In the genomic region with DNA sequence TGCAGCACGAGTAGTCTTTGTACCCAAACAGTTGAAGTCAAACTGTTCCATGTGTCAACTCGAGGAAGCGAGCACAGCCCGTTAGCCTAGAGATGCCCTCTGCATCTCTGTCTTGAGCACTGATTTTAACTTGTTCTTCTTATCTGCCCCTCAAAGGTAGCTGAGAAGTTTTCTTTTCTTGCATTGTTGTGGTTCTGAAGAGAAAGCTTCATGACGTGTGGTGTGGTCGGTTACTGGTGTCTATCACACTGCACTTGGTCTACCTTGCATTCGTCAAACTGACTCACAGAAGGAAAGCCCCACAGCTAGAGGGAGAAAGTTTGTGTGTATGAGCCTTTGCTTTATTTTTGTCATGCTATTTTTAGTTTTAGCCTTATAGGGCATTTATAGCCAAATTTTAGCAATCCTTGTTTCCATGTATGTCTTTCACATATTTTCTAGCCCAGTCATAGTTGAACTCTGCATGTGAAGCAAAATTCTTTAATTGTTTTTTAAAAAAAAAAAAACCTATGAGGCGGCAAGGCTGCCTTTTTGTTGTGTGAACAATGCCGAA, we compare ENCODE assay signal across 9 cellular contexts.
DNase-seq lines count a peak whose midpoint lies in the region; ATAC-seq lines count a peak whose summit lies in the region.
"Had no signal": no experiment of that assay in that cellular context is flagged by ENCODE, and none has a peak within 500 bp of the region (broad histone marks: within the 10 kb centered on the region; RNA-seq: fewer than 3 reads in every experiment).

No MANE protein-coding gene starts in this region.

- intact Hi-C loops in activated CD4-positive, alpha-beta T cell treated with anti-CD3 and anti-CD28 coated beads for 36 hours (cut with DNase I, micrococcal nuclease): loop anchor here (1.0 to 2.0 kb wide), 3 partner anchors 40 to 114 kb away; a partner anchor contains a TSS
- intact Hi-C loops in activated T-helper 1 cell treated with anti-CD3 and anti-CD28 coated beads, Interleukin-12 subunit alpha, Interleukin-12 subunit beta, Interleukin-2, Interleukin-4 antibody, amounts not matched to agents 30 ng/mL and 10 ng/mL and 1 ng/mL, durations not matched to agents 14 hours and 24 hours and 36 hours (cut with micrococcal nuclease): loop anchor here (1.0 to 5.0 kb wide), 4 partner anchors 39 to 206 kb away; no protein-coding TSS in a partner anchor

- H3K27me3 Mint-ChIP-seq in activated CD4-positive, alpha-beta T cell treated with anti-CD3 and anti-CD28 coated beads for 36 hours: no peaks in the 10 kb centered on the region
- no peaks in the 10 kb centered on the region for H3K27me3 Mint-ChIP-seq in activated T-helper 1 cell treated with anti-CD3 and anti-CD28 coated beads, Interleukin-12 subunit alpha, Interleukin-12 subunit beta, Interleukin-2, Interleukin-4 antibody, amounts not matched to agents 30 ng/mL and 10 ng/mL and 1 ng/mL, durations not matched to agents 14 hours and 24 hours and 36 hours (ENCODE audit: insufficient read depth)

- H3K27ac Mint-ChIP-seq in activated CD4-positive, alpha-beta T cell treated with anti-CD3 and anti-CD28 coated beads for 36 hours: no peak overlapping the region
- peak overlapping the region; percentile 61 for H3K27ac Mint-ChIP-seq in activated T-helper 1 cell treated with anti-CD3 and anti-CD28 coated beads, Interleukin-12 subunit alpha, Interleukin-12 subunit beta, Interleukin-2, Interleukin-4 antibody, amounts not matched to agents 30 ng/mL and 10 ng/mL and 1 ng/mL, durations not matched to agents 14 hours and 24 hours and 36 hours

- H3K4me1 Mint-ChIP-seq in activated CD4-positive, alpha-beta T cell treated with anti-CD3 and anti-CD28 coated beads for 36 hours: peaks cover 22% of the 10 kb centered on the region
- peaks cover 36% of the 10 kb centered on the region for H3K4me1 Mint-ChIP-seq in activated T-helper 1 cell treated with anti-CD3 and anti-CD28 coated beads, Interleukin-12 subunit alpha, Interleukin-12 subunit beta, Interleukin-2, Interleukin-4 antibody, amounts not matched to agents 30 ng/mL and 10 ng/mL and 1 ng/mL, durations not matched to agents 14 hours and 24 hours and 36 hours (ENCODE audit: low read depth)

- no peak overlapping the region for H3K4me3 ChIP-seq in H7 (ENCODE audit: insufficient read depth, low read depth, low read length)
- H3K4me3 ChIP-seq: BLaER1 treated with 17β-estradiol and CSF1 and Interleukin-3, amounts not matched to agents 10 nM and 100 nM had no signal

- no peaks in the 10 kb centered on the region for H3K36me3 ChIP-seq in H7 (replicated peaks; ENCODE audit: control insufficient read depth, insufficient read depth, low read length)

- POLR2A ChIA-PET in activated CD4-positive, alpha-beta T cell treated with anti-CD3 and anti-CD28 coated beads for 36 hours (lab: Charles Lee): interaction anchor here (0.7 kb wide), 2 partner anchors 39 to 40 kb away, joined by 3 read pairs; no protein-coding TSS in a partner anchor

- H3K36me3 Mint-ChIP-seq in activated CD4-positive, alpha-beta T cell treated with anti-CD3 and anti-CD28 coated beads for 36 hours (ENCODE audit: low read depth): peaks cover 21% of the 10 kb centered on the region
- peaks cover 11% of the 10 kb centered on the region for H3K36me3 Mint-ChIP-seq in activated T-helper 1 cell treated with anti-CD3 and anti-CD28 coated beads, Interleukin-12 subunit alpha, Interleukin-12 subunit beta, Interleukin-2, Interleukin-4 antibody, amounts not matched to agents 30 ng/mL and 10 ng/mL and 1 ng/mL, durations not matched to agents 14 hours and 24 hours and 36 hours (ENCODE audit: low read depth)

- no peaks in the 10 kb centered on the region for H3K27me3 ChIP-seq in H7 (ENCODE audit: control insufficient read depth, insufficient read depth, low read length)
- H3K27me3 ChIP-seq: BLaER1 treated with 17β-estradiol and CSF1 and Interleukin-3, amounts not matched to agents 10 nM and 100 nM had no signal

- no peak overlapping the region for H3K4me3 Mint-ChIP-seq in activated CD4-positive, alpha-beta T cell treated with anti-CD3 and anti-CD28 coated beads for 36 hours
- H3K4me3 Mint-ChIP-seq in activated T-helper 1 cell treated with anti-CD3 and anti-CD28 coated beads, Interleukin-12 subunit alpha, Interleukin-12 subunit beta, Interleukin-2, Interleukin-4 antibody, amounts not matched to agents 30 ng/mL and 10 ng/mL and 1 ng/mL, durations not matched to agents 14 hours and 24 hours and 36 hours: no peak overlapping the region

- CTCF ChIA-PET in activated CD4-positive, alpha-beta T cell treated with anti-CD3 and anti-CD28 coated beads for 36 hours (lab: Charles Lee): interaction anchor here (0.8 kb wide), 1 partner anchor 175 kb away, joined by 3 read pairs; no protein-coding TSS in a partner anchor

- peak; percentile 99 for ATAC-seq in activated CD4-positive, alpha-beta T cell treated with anti-CD3 and anti-CD28 coated beads for 36 hours
- ATAC-seq in HG03097 (IDR thresholded peaks at IDR 0.05; ENCODE audit: low FRiP score, unreplicated experiment): peak; percentile 56

- H3K9me3 Mint-ChIP-seq in activated CD4-positive, alpha-beta T cell treated with anti-CD3 and anti-CD28 coated beads for 36 hours (ENCODE audit: low read depth): peaks cover 6% of the 10 kb centered on the region
- H3K9me3 Mint-ChIP-seq in activated T-helper 1 cell treated with anti-CD3 and anti-CD28 coated beads, Interleukin-12 subunit alpha, Interleukin-12 subunit beta, Interleukin-2, Interleukin-4 antibody, amounts not matched to agents 30 ng/mL and 10 ng/mL and 1 ng/mL, durations not matched to agents 14 hours and 24 hours and 36 hours: peaks cover 3% of the 10 kb centered on the region

- DNase-seq in activated CD4-positive, alpha-beta T cell treated with anti-CD3 and anti-CD28 coated beads for 36 hours: peak; percentile 75
- DNase-seq in activated CD4-positive, alpha-beta T cell treated with anti-CD3 and anti-CD28 coated beads, Interleukin-2, amount 50 U/mL, for 4 hours: no peak
- peak; percentile 53 for DNase-seq in activated T-helper 1 cell treated with anti-CD3 and anti-CD28 coated beads, Interleukin-12 subunit alpha, Interleukin-12 subunit beta, Interleukin-2, Interleukin-4 antibody, amounts not matched to agents 30 ng/mL and 10 ng/mL and 1 ng/mL, durations not matched to agents 14 hours and 24 hours and 36 hours (ENCODE audit: low spot score)
- DNase-seq in myocyte (ENCODE audit: low read depth) (peak; percentile 69), H7 (no peak), HuH-7.5 (ENCODE audit: low spot score) (no peak), RKO (ENCODE audit: low spot score) (no peak)

Comparison
In these comparisons a context has a peak if more than half of its experiments do, and no peak if none do; other contexts are left out.
1. DNase-seq: peak in activated CD4-positive, alpha-beta T cell treated with anti-CD3 and anti-CD28 coated beads for 36 hours (single experiment), activated T-helper 1 cell treated with anti-CD3 and anti-CD28 coated beads, Interleukin-12 subunit alpha, Interleukin-12 subunit beta, Interleukin-2, Interleukin-4 antibody, amounts not matched to agents 30 ng/mL and 10 ng/mL and 1 ng/mL, durations not matched to agents 14 hours and 24 hours and 36 hours (single experiment) and myocyte (single experiment); none in activated CD4-positive, alpha-beta T cell treated with anti-CD3 and anti-CD28 coated beads, Interleukin-2, amount 50 U/mL, for 4 hours (0 of 2), H7 (single experiment), HuH-7.5 (single experiment) and RKO (single experiment).